In genomic region chr19:51915324-51915867, GRCh38 we compare ENCODE assay signal across 21 cellular contexts. TPM values are rescaled to one million over a fixed set of nuclear protein-coding genes. Genes with fewer than 3 reads are reported as not detected.
DNase-seq lines count a peak whose midpoint lies in the region; ATAC-seq, FAIRE-seq and TF ChIP-seq lines count a peak whose summit lies in the region.
"Had no signal": no experiment of that assay in that cellular context is flagged by ENCODE, and none has a peak within 500 bp of the region (broad histone marks: within the 10 kb centered on the region; RNA-seq: fewer than 3 reads in every experiment).

No MANE protein-coding gene starts in this region.

- H3K36me3 ChIP-seq in adipocyte (ENCODE audit: control insufficient read depth, insufficient read depth, low read length, severe bottlenecking): no peaks in the 10 kb centered on the region
- no peaks in the 10 kb centered on the region for H3K36me3 ChIP-seq in endodermal cell (ENCODE audit: control insufficient read depth, insufficient read depth, low read length)
- H3K36me3 ChIP-seq in brain microvascular endothelial cell (replicated peaks): no peaks in the 10 kb centered on the region
- H3K36me3 ChIP-seq: BE2C had no signal

- peak; percentile 20 for FAIRE-seq in H54 (lab: Jason Lieb, UNC)
- FAIRE-seq: A204.1, D721Med, GM12891, GM18507 had no signal

- H3K27ac Mint-ChIP-seq in endodermal cell (no peak overlapping the region), nephron progenitor cell (no peak overlapping the region)
- H3K27ac Mint-ChIP-seq in effector memory CD8-positive, alpha-beta T cell: no peak overlapping the region
- H3K27ac Mint-ChIP-seq: CD4-positive, alpha-beta T cell; H9 had no signal

- H3K9me3 Mint-ChIP-seq in endodermal cell (peaks cover 93% of the 10 kb centered on the region), nephron progenitor cell (peaks cover 94% of the 10 kb centered on the region)
- H3K9me3 Mint-ChIP-seq in effector memory CD8-positive, alpha-beta T cell: peaks cover 21 to 38% of the 10 kb centered on the region in 2 donors

- H3K27ac ChIP-seq in endodermal cell (ENCODE audit: low read depth, low read length): no peak overlapping the region
- no peak overlapping the region for H3K27ac ChIP-seq in brain microvascular endothelial cell
- H3K27ac ChIP-seq: C4-2B, GM23248 had no signal

- H3K9me3 ChIP-seq in adipocyte (ENCODE audit: control insufficient read depth, low read length): peaks cover 86% of the 10 kb centered on the region
- peaks cover 95% of the 10 kb centered on the region for H3K9me3 ChIP-seq in endodermal cell (ENCODE audit: control insufficient read depth, low read length)

- H3K27me3 ChIP-seq in adipocyte (replicated peaks; ENCODE audit: control insufficient read depth, insufficient read depth, low read length) (no peaks in the 10 kb centered on the region), endodermal cell (ENCODE audit: control insufficient read depth, insufficient read depth, low read length, poor library complexity, severe bottlenecking) (no peaks in the 10 kb centered on the region), brain microvascular endothelial cell (replicated peaks) (no peaks in the 10 kb centered on the region)
- H3K27me3 ChIP-seq: BE2C had no signal

- peak overlapping the region; percentile 38 for H3K4me3 ChIP-seq in adipocyte (ENCODE audit: low read length)
- peak overlapping the region; percentile 62 for H3K4me3 ChIP-seq in endodermal cell (ENCODE audit: low read length)
- no peak overlapping the region for H3K4me3 ChIP-seq in brain microvascular endothelial cell (ENCODE audit: low read depth, low read length)
- H3K4me3 ChIP-seq: GM23248 had no signal

- DNase-seq in DMS114 treated with DMSO at 0.1 percent for 48 hours (lab: John Stamatoyannopoulos, UW; ENCODE audit: unreplicated experiment) (peak; percentile 5), H54 (ENCODE audit: insufficient read length, low spot score) (no peak), adipocyte (ENCODE audit: low read depth) (no peak), endodermal cell (no peak), nephron progenitor cell (no peak), brain microvascular endothelial cell (no peak)
- no peak for DNase-seq in effector memory CD8-positive, alpha-beta T cell
- DNase-seq: ACHN; BE2C; Caco-2; CD4-positive, alpha-beta T cell; DMS153; DND-41; EL; GM23248; H9 had no signal

- TF ChIP-seq CTCF in endodermal cell (conservative IDR thresholded peaks at IDR 0.05) (no peak), nephron progenitor cell (IDR thresholded peaks at IDR 0.05) (no peak), brain microvascular endothelial cell (IDR thresholded peaks at IDR 0.05; ENCODE audit: low read depth, low read length, missing control alignments) (no peak)

- WGBS in endodermal cell (ENCODE audit: insufficient coverage in 1 of 2, insufficient read length in 1 of 2), 2 experiments: 72 to 76% methylated on average over 3 of the region's 5 CpGs

- H3K4me1 Mint-ChIP-seq in endodermal cell: no peaks in the 10 kb centered on the region
- H3K4me1 Mint-ChIP-seq in effector memory CD8-positive, alpha-beta T cell (ENCODE audit: low read depth in 2 of 2): no peaks in the 10 kb centered on the region
- no peaks in the 10 kb centered on the region for H3K4me1 Mint-ChIP-seq in nephron progenitor cell

- H3K36me3 Mint-ChIP-seq in endodermal cell (ENCODE audit: low read depth): peaks cover 16% of the 10 kb centered on the region
- no peaks in the 10 kb centered on the region for H3K36me3 Mint-ChIP-seq in effector memory CD8-positive, alpha-beta T cell (ENCODE audit: insufficient read depth)
- H3K36me3 Mint-ChIP-seq in nephron progenitor cell (ENCODE audit: low read depth): peaks cover 5% of the 10 kb centered on the region

- no peak for ATAC-seq in effector memory CD8-positive, alpha-beta T cell (replicated peaks)

- in situ Hi-C loops in brain microvascular endothelial cell (cut with HindIII; ENCODE audit: low pct_ligation_motif_present, low sequenced_read_pairs): no loop called here

- peaks cover 1% of the 10 kb centered on the region for H3K27me3 Mint-ChIP-seq in endodermal cell (ENCODE audit: insufficient read depth)
- H3K27me3 Mint-ChIP-seq in effector memory CD8-positive, alpha-beta T cell: peaks cover 0 to under 1% of the 10 kb centered on the region in 2 donors
- H3K27me3 Mint-ChIP-seq in nephron progenitor cell (ENCODE audit: low read depth, poor library complexity): peaks cover 9% of the 10 kb centered on the region
- H3K27me3 Mint-ChIP-seq: CD4-positive, alpha-beta T cell had no signal

- no peak for TF ChIP-seq POLR2A in H54 (IDR thresholded peaks at IDR 0.05; ENCODE audit: low read depth, low read length)

- H3K9ac ChIP-seq in adipocyte (ENCODE audit: low read length): no peak overlapping the region
- H3K9ac ChIP-seq in endodermal cell (ENCODE audit: extremely low read depth, low read length, poor library complexity, severe bottlenecking): no peak overlapping the region
- H3K9ac ChIP-seq: GM23248 had no signal

- H3K4me3 Mint-ChIP-seq in endodermal cell (no peak overlapping the region), nephron progenitor cell (no peak overlapping the region)
- H3K4me3 Mint-ChIP-seq in effector memory CD8-positive, alpha-beta T cell: no peak overlapping the region
- H3K4me3 Mint-ChIP-seq: CD4-positive, alpha-beta T cell; H9 had no signal

- H3K4me1 ChIP-seq in adipocyte (ENCODE audit: control insufficient read depth, insufficient read depth, low read length) (no peaks in the 10 kb centered on the region), endodermal cell (ENCODE audit: control insufficient read depth, insufficient read depth, low read length) (no peaks in the 10 kb centered on the region)
- H3K4me1 ChIP-seq: BE2C, Caco-2 had no signal

RNA-seq across cellular contexts. Expression of gene ZNF649, which starts 10.6 kb away (rescaled TPM):
- 10 to 100 TPM; 61.0 to 69.3 TPM for total RNA-seq in endodermal cell
- polyA plus RNA-seq in endodermal cell (2013, experiment 1 of 2): 24.6 TPM
- polyA plus RNA-seq in endodermal cell (2013, experiment 2 of 2): 21.7 TPM

RNA-seq across cellular contexts. Expression of gene ZNF613, which starts 11.9 kb away (rescaled TPM):
- 10 to 100 TPM; 17.5 to 22.5 TPM for total RNA-seq in endodermal cell
- polyA plus RNA-seq in endodermal cell (2013, experiment 1 of 2): 6.6 TPM
- 5.7 TPM for polyA plus RNA-seq in endodermal cell (2013, experiment 2 of 2)

RNA-seq across cellular contexts. Expression of gene ZNF577, which starts 27.6 kb away (rescaled TPM):
- total RNA-seq in endodermal cell: 10 to 100 TPM; 25.8 to 31.1 TPM
- 16.8 TPM for polyA plus RNA-seq in endodermal cell (2013, experiment 1 of 2)
- polyA plus RNA-seq in endodermal cell (2013, experiment 2 of 2): 14.0 TPM
